Comparison of ENCODE assay signal across 10 cellular contexts in the genomic region with DNA sequence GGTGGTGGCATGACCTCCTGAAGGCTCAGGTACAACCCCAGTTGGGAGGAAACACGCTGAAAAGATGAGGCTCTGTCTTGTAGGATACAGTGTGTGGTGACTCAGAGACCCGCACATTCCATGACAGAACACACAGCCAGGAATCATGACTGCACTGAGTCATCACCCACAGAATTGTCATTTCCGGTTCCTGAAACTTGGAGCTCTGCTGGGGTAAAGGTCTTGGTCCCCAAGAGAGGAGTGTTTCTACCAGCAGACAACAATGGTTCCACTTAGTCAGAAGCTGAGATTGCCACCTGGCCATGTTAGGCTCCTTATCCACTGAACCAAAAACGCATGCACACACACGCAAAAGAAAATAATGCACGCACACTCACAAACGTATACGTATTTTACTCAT. TPM values are rescaled to one million over a fixed set of nuclear protein-coding genes. Genes with fewer than 3 reads are reported as not detected.
A peak's percentile ranks its signal among the peaks of the same experiment; 100 is the strongest.
DNase-seq lines count a peak whose midpoint lies in the region; ATAC-seq and TF ChIP-seq lines count a peak whose summit lies in the region.
"Had no signal": no experiment of that assay in that cellular context is flagged by ENCODE, and none has a peak within 500 bp of the region (broad histone marks: within the 10 kb centered on the region; RNA-seq: fewer than 3 reads in every experiment).

No MANE protein-coding gene starts in this region.

- ATAC-seq in omental fat pad (ENCODE audit: low FRiP score), result peak; percentile 57
- ATAC-seq in natural killer cell treated with Interleukin-12 subunit alpha and Interleukin-12 subunit beta and Interleukin-15 and Interleukin-18, amount 100 ng/mL, for 72 hours, result no peak

- H3K4me3 ChIP-seq in NB4 (ENCODE audit: low read depth, low read length), result no peak overlapping the region

- CTCF ChIA-PET in Calu3 (lab: Charles Lee), result interaction anchor here (0.6 to 1.1 kb wide), 2 partner anchors 27 to 187 kb away, joined by 3 to 6 read pairs; no protein-coding TSS in a partner anchor

- intact Hi-C loops in Calu3 (cut with micrococcal nuclease; ENCODE audit: unreplicated experiment), result no loop called here

- peaks cover 26% of the 10 kb centered on the region for H3K4me1 Mint-ChIP-seq in Calu3 (ENCODE audit: low read depth, unreplicated experiment)
- H3K4me1 Mint-ChIP-seq in natural killer cell treated with Interleukin-12 subunit alpha and Interleukin-12 subunit beta and Interleukin-15 and Interleukin-18, amount 100 ng/mL, for 72 hours (ENCODE audit: low read depth in 2 of 2), result no peaks in the 10 kb centered on the region
- H3K4me1 Mint-ChIP-seq: activated naive CD8-positive, alpha-beta T cell treated with anti-CD3 and anti-CD28 coated beads, Interleukin-2, amount 10 ng/mL, durations not matched to agents 7 days and 5 days had no signal

- peak overlapping the region; percentile 58 for H3K27ac Mint-ChIP-seq in Calu3 (ENCODE audit: unreplicated experiment)
- H3K27ac Mint-ChIP-seq in natural killer cell treated with Interleukin-12 subunit alpha and Interleukin-12 subunit beta and Interleukin-15 and Interleukin-18, amount 100 ng/mL, for 72 hours, result no peak overlapping the region
- H3K27ac Mint-ChIP-seq: activated naive CD8-positive, alpha-beta T cell treated with anti-CD3 and anti-CD28 coated beads, Interleukin-2, amount 10 ng/mL, durations not matched to agents 7 days and 5 days; stimulated activated naive CD8-positive, alpha-beta T cell treated with anti-CD3 and anti-CD28 coated beads, Interleukin-15, Interleukin-2, amounts not matched to agents 100 ng/mL and 50 ng/mL, for 24 hours had no signal

- BruUV-seq in Calu3 (replicated peaks; lab: Mats Ljungman, UMichigan), result no TSS peak

- peak; percentile 69 for DNase-seq in Calu3
- DNase-seq in NB4 (ENCODE audit: low read depth), result peak; percentile 58
- peak; percentile 78 to 95 for DNase-seq in dermis microvascular lymphatic vessel endothelial cell (ENCODE audit: low read depth in 2 of 2)
- no peak for DNase-seq in omental fat pad (ENCODE audit: low spot score)
- no peak for DNase-seq in medulla oblongata (ENCODE audit: extremely low spot score)
- no peak for DNase-seq in NCI-H748 treated with DMSO at 0.1 percent for 48 hours (lab: John Stamatoyannopoulos, UW)
- no peak for DNase-seq in NCI-H1105 treated with DMSO at 0.1 percent for 48 hours (lab: John Stamatoyannopoulos, UW)
- no peak for DNase-seq in natural killer cell treated with Interleukin-12 subunit alpha and Interleukin-12 subunit beta and Interleukin-15 and Interleukin-18, amount 100 ng/mL, for 72 hours (ENCODE audit: low spot score)
- DNase-seq: activated naive CD8-positive, alpha-beta T cell treated with anti-CD3 and anti-CD28 coated beads, Interleukin-2, amount 10 ng/mL, durations not matched to agents 7 days and 5 days had no signal

- no peaks in the 10 kb centered on the region for H3K27me3 Mint-ChIP-seq in Calu3 (ENCODE audit: unreplicated experiment)
- H3K27me3 Mint-ChIP-seq in natural killer cell treated with Interleukin-12 subunit alpha and Interleukin-12 subunit beta and Interleukin-15 and Interleukin-18, amount 100 ng/mL, for 72 hours, result peaks cover 6 to 17% of the 10 kb centered on the region in 2 donors
- H3K27me3 Mint-ChIP-seq: stimulated activated naive CD8-positive, alpha-beta T cell treated with anti-CD3 and anti-CD28 coated beads, Interleukin-15, Interleukin-2, amounts not matched to agents 100 ng/mL and 50 ng/mL, for 24 hours had no signal

- H3K9me3 Mint-ChIP-seq in Calu3 (ENCODE audit: low read depth, unreplicated experiment), result peaks cover 8% of the 10 kb centered on the region
- H3K9me3 Mint-ChIP-seq in natural killer cell treated with Interleukin-12 subunit alpha and Interleukin-12 subunit beta and Interleukin-15 and Interleukin-18, amount 100 ng/mL, for 72 hours, result no peaks in the 10 kb centered on the region

- no peak for TF ChIP-seq CTCF in Calu3 (IDR thresholded peaks at IDR 0.05; ENCODE audit: unreplicated experiment)
- no peak for TF ChIP-seq CTCF in NB4 (IDR thresholded peaks at IDR 0.05; ENCODE audit: low read depth, low read length)
- TF ChIP-seq CTCF in omental fat pad (IDR thresholded peaks at IDR 0.05), result no peak

- H3K36me3 Mint-ChIP-seq in Calu3 (ENCODE audit: insufficient read depth, unreplicated experiment), result peaks cover 5% of the 10 kb centered on the region
- no peaks in the 10 kb centered on the region for H3K36me3 Mint-ChIP-seq in natural killer cell treated with Interleukin-12 subunit alpha and Interleukin-12 subunit beta and Interleukin-15 and Interleukin-18, amount 100 ng/mL, for 72 hours
- H3K36me3 Mint-ChIP-seq: activated naive CD8-positive, alpha-beta T cell treated with anti-CD3 and anti-CD28 coated beads, Interleukin-2, amount 10 ng/mL, durations not matched to agents 7 days and 5 days had no signal

- H3K4me3 Mint-ChIP-seq in Calu3 (ENCODE audit: low read depth, unreplicated experiment), result no peak overlapping the region
- H3K4me3 Mint-ChIP-seq in natural killer cell treated with Interleukin-12 subunit alpha and Interleukin-12 subunit beta and Interleukin-15 and Interleukin-18, amount 100 ng/mL, for 72 hours, result no peak overlapping the region
- H3K4me3 Mint-ChIP-seq: activated naive CD8-positive, alpha-beta T cell treated with anti-CD3 and anti-CD28 coated beads, Interleukin-2, amount 10 ng/mL, durations not matched to agents 7 days and 5 days; stimulated activated naive CD8-positive, alpha-beta T cell treated with anti-CD3 and anti-CD28 coated beads, Interleukin-15, Interleukin-2, amounts not matched to agents 100 ng/mL and 50 ng/mL, for 24 hours had no signal

- no peak for TF ChIP-seq POLR2A in NB4 (IDR thresholded peaks at IDR 0.05; ENCODE audit: extremely low read depth, insufficient read length)

RNA-seq across cellular contexts. Expression of gene CYB5R3, which starts 31.5 kb away (rescaled TPM):
- 101 and 102 TPM in 2 replicates for total RNA-seq in Calu3 (2022)
- total RNA-seq in dermis microvascular lymphatic vessel endothelial cell, result 105 and 190 TPM in 2 replicates
- 100 to 1,000 TPM; 125 to 212 (median 152) TPM for total RNA-seq in omental fat pad
- 10 to 100 TPM; 79.6 to 96.7 TPM for total RNA-seq in natural killer cell treated with Interleukin-12 subunit alpha and Interleukin-12 subunit beta and Interleukin-15 and Interleukin-18, amount 100 ng/mL, for 72 hours

RNA-seq across cellular contexts. Expression of gene A4GALT, which starts 40.0 kb away (rescaled TPM):
- total RNA-seq in Calu3 (2022) (8.6 and 10.5 TPM in 2 replicates), dermis microvascular lymphatic vessel endothelial cell (43.8 and 70.8 TPM in 2 replicates), omental fat pad (10 to 100 TPM; 10.8 to 42.2 (median 20.1) TPM)
- total RNA-seq in natural killer cell treated with Interleukin-12 subunit alpha and Interleukin-12 subunit beta and Interleukin-15 and Interleukin-18, amount 100 ng/mL, for 72 hours, result under 1 TPM in 1 of 2 donors, not detected in 1; 0.33 TPM
- total RNA-seq: activated naive CD8-positive, alpha-beta T cell treated with anti-CD3 and anti-CD28 coated beads, Interleukin-2, amount 10 ng/mL, durations not matched to agents 7 days and 5 days had no signal

RNA-seq across cellular contexts. Expression of gene ATP5MGL, which starts 40.2 kb away (rescaled TPM):
- 0.66 and 1.1 TPM in 2 replicates for total RNA-seq in Calu3 (2022)
- total RNA-seq in dermis microvascular lymphatic vessel endothelial cell, result 0.25 and 0.39 TPM in 2 replicates
- total RNA-seq in omental fat pad, result not detected
- 1 to 10 TPM in 1 of 2 donors, under 1 TPM in 1; 0.62 to 1.1 TPM for total RNA-seq in natural killer cell treated with Interleukin-12 subunit alpha and Interleukin-12 subunit beta and Interleukin-15 and Interleukin-18, amount 100 ng/mL, for 72 hours

Comparison
In these comparisons a context has a peak if more than half of its experiments do, and no peak if none do; other contexts are left out.
1. DNase-seq: peak in Calu3 (single experiment), NB4 (single experiment) and dermis microvascular lymphatic vessel endothelial cell (2 of 2); none in omental fat pad (single experiment), medulla oblongata (single experiment), NCI-H748 treated with DMSO at 0.1 percent for 48 hours (single experiment), NCI-H1105 treated with DMSO at 0.1 percent for 48 hours (single experiment) and natural killer cell treated with Interleukin-12 subunit alpha and Interleukin-12 subunit beta and Interleukin-15 and Interleukin-18, amount 100 ng/mL, for 72 hours (single experiment).